Comparison of ENCODE assay signal across 8 cellular contexts in genomic region chr16:87278191-87279093, GRCh38. TPM values are rescaled to one million over a fixed set of nuclear protein-coding genes. Genes with fewer than 3 reads are reported as not detected.
A peak's percentile ranks its signal among the peaks of the same experiment; 100 is the strongest.
DNase-seq lines count a peak whose midpoint lies in the region; ATAC-seq, FAIRE-seq and TF ChIP-seq lines count a peak whose summit lies in the region.

No MANE protein-coding gene starts in this region.

- peak; percentile 86 for TF ChIP-seq CTCF in BE2C (IDR thresholded peaks at IDR 0.05; ENCODE audit: low read depth, low read length)
- TF ChIP-seq CTCF in foreskin fibroblast (IDR thresholded peaks at IDR 0.05; ENCODE audit: low read depth, low read length), result peak; percentile 93
- TF ChIP-seq CTCF in vagina (IDR thresholded peaks at IDR 0.05), result peak; percentile 55 to 77 (median 70)

- intact Hi-C loops in vagina (cut with DNase I), result loop anchor here (2.0 kb wide), 1 partner anchor 716 kb away; no protein-coding TSS in a partner anchor

- no peak for ATAC-seq in HG03565 (IDR thresholded peaks at IDR 0.05; ENCODE audit: unreplicated experiment)

- FAIRE-seq in GM18507 (lab: Jason Lieb, UNC), result peak; percentile 56

- no peaks in the 10 kb centered on the region for H3K9me3 ChIP-seq in BE2C
- no peaks in the 10 kb centered on the region for H3K9me3 ChIP-seq in vagina

- H3K4me1 ChIP-seq in BE2C, result no peaks in the 10 kb centered on the region
- peaks cover 8% of the 10 kb centered on the region for H3K4me1 ChIP-seq in vagina

- no peak overlapping the region for H3K27ac ChIP-seq in vagina

- TF ChIP-seq POLR2A in vagina (IDR thresholded peaks at IDR 0.05), result no peak

- H3K36me3 ChIP-seq in BE2C (no peaks in the 10 kb centered on the region), vagina (no peaks in the 10 kb centered on the region)

- H3K4me3 ChIP-seq in BE2C (ENCODE audit: low read depth, low read length) (no peak overlapping the region), foreskin fibroblast (ENCODE audit: low read depth in 1 of 2, low read length in 2 of 2) (no peak overlapping the region), vagina (no peak overlapping the region)

- H3K27me3 ChIP-seq in BE2C (peaks cover 28% of the 10 kb centered on the region), vagina (no peaks in the 10 kb centered on the region)

- peak; percentile 74 for DNase-seq in BE2C
- peak; percentile 70 for DNase-seq in GM18507 (ENCODE audit: extremely low spot score, insufficient read length, low read depth)
- peak; percentile 7 for DNase-seq in NCI-H345 treated with DMSO at 0.1 percent for 48 hours (lab: John Stamatoyannopoulos, UW; ENCODE audit: unreplicated experiment)
- DNase-seq in activated T-cell treated with anti-CD3 and anti-CD28 coated beads, Interleukin-2, amount 50 U/mL, for 48 hours, result peak; percentile 69 to 70
- DNase-seq in foreskin fibroblast, result peak; percentile 75 to 92
- DNase-seq in nucleus accumbens (lab: John Stamatoyannopoulos, UW), result peak in 51 of 56 donors; percentile 4 to 82 (median 39)
- no peak for DNase-seq in vagina (ENCODE audit: extremely low spot score in 2 of 2)

RNA-seq across cellular contexts. Expression of gene C16orf95, which starts 38.8 kb away (rescaled TPM):
- 3.1 TPM for polyA plus RNA-seq in BE2C (2012; ENCODE audit: insufficient read depth, insufficient read length, low read depth)
- 1.5 TPM for total RNA-seq in vagina

Comparison
In these comparisons a context has a peak if more than half of its experiments do, and no peak if none do; other contexts are left out.
1. DNase-seq: peak in BE2C (single experiment), GM18507 (single experiment), NCI-H345 treated with DMSO at 0.1 percent for 48 hours (single experiment), activated T-cell treated with anti-CD3 and anti-CD28 coated beads, Interleukin-2, amount 50 U/mL, for 48 hours (2 of 2), foreskin fibroblast (2 of 2) and nucleus accumbens (51 of 56); none in vagina (0 of 2).
2. Peak in every context shown above with its lines, with median percentiles within 50 percentile points of each other: CTCF ChIP-seq.